Comparison of ENCODE assay signal across 10 cellular contexts in genomic region chr9:35661756-35662350, GRCh38. TPM values are rescaled to one million over a fixed set of nuclear protein-coding genes. Genes with fewer than 3 reads are reported as not detected.
A peak's percentile ranks its signal among the peaks of the same experiment; 100 is the strongest.
DNase-seq lines count a peak whose midpoint lies in the region; ATAC-seq and TF ChIP-seq lines count a peak whose summit lies in the region.
"Had no signal": no experiment of that assay in that cellular context is flagged by ENCODE, and none has a peak within 500 bp of the region (broad histone marks: within the 10 kb centered on the region; RNA-seq: fewer than 3 reads in every experiment).

No MANE protein-coding gene starts in this region.

- peak overlapping the region; percentile 82 for H3K4me3 Mint-ChIP-seq in activated naive CD4-positive, alpha-beta T cell treated with anti-CD3 and anti-CD28 coated beads for 36 hours
- H3K4me3 Mint-ChIP-seq in activated T-helper 17 cell treated with anti-CD3 and anti-CD28 coated beads, Interleukin-2, amount 50 U/mL, for 72 hours: peak overlapping the region; percentile 98

- peaks cover 1% of the 10 kb centered on the region for H3K9me3 Mint-ChIP-seq in activated naive CD4-positive, alpha-beta T cell treated with anti-CD3 and anti-CD28 coated beads for 36 hours
- H3K9me3 Mint-ChIP-seq in activated T-helper 17 cell treated with anti-CD3 and anti-CD28 coated beads, Interleukin-2, amount 50 U/mL, for 72 hours: no peaks in the 10 kb centered on the region

- peaks cover 3% of the 10 kb centered on the region for H3K27me3 Mint-ChIP-seq in activated naive CD4-positive, alpha-beta T cell treated with anti-CD3 and anti-CD28 coated beads for 36 hours (ENCODE audit: low read depth)
- H3K27me3 Mint-ChIP-seq in activated T-helper 17 cell treated with anti-CD3 and anti-CD28 coated beads, Interleukin-2, amount 50 U/mL, for 72 hours: no peaks in the 10 kb centered on the region

- H3K36me3 ChIP-seq in liver (ENCODE audit: control insufficient read depth in 4 of 4, insufficient read depth in 3 of 4, low read depth in 1 of 4, low read length in 3 of 4): no peaks in the 10 kb centered on the region
- H3K36me3 ChIP-seq in tibial artery: peaks cover 15 to 35% (median 21%) of the 10 kb centered on the region in 3 donors
- peaks cover 40% of the 10 kb centered on the region for H3K36me3 ChIP-seq in HAP-1 (replicated peaks)
- H3K36me3 ChIP-seq: neutrophil had no signal

- 64% methylated on average over 3 of the region's 3 CpGs for WGBS in liver

- peaks cover 4 to 33% (median 12%) of the 10 kb centered on the region in 4 donors for H3K4me1 ChIP-seq in liver (ENCODE audit: control insufficient read depth in 4 of 4, insufficient read depth in 4 of 4, low read length in 3 of 4)
- peaks cover 0 to 67% (median 32%) of the 10 kb centered on the region in 4 donors for H3K4me1 ChIP-seq in tibial artery
- H3K4me1 ChIP-seq in HAP-1: peaks cover 24% of the 10 kb centered on the region

- no peak for DNase-seq in activated naive CD4-positive, alpha-beta T cell treated with anti-CD3 and anti-CD28 coated beads for 36 hours
- no peak for DNase-seq in activated naive CD4-positive, alpha-beta T cell treated with anti-CD3 and anti-CD28 coated beads, Interleukin-2, amount 50 U/mL, for 16 hours
- DNase-seq in tibial artery: no peak
- no peak for DNase-seq in HAP-1 (ENCODE audit: low spot score in 2 of 2)
- no peak for DNase-seq in posterior vena cava (ENCODE audit: low spot score)

- TF ChIP-seq CTCF in liver (IDR thresholded peaks at IDR 0.05; ENCODE audit: low read depth, low read length, missing input control) (no peak), tibial artery (IDR thresholded peaks at IDR 0.05) (no peak)

- H3K9ac ChIP-seq in liver (ENCODE audit: low read depth in 1 of 2, low read length in 2 of 2): peak overlapping the region; percentile 1 to 26

- peak overlapping the region; percentile 37 for H3K27ac Mint-ChIP-seq in activated naive CD4-positive, alpha-beta T cell treated with anti-CD3 and anti-CD28 coated beads for 36 hours
- peak overlapping the region; percentile 82 for H3K27ac Mint-ChIP-seq in activated T-helper 17 cell treated with anti-CD3 and anti-CD28 coated beads, Interleukin-2, amount 50 U/mL, for 72 hours

- no peak for TF ChIP-seq RAD21 in liver (IDR thresholded peaks at IDR 0.05)

- intact Hi-C loops in activated naive CD4-positive, alpha-beta T cell treated with anti-CD3 and anti-CD28 coated beads for 36 hours (cut with micrococcal nuclease): no loop called here
- intact Hi-C loops in tibial artery (cut with DNase I; ENCODE audit: low total_unique reads): loop anchor here (5.0 kb wide), 1 partner anchor 35 kb away; no protein-coding TSS in a partner anchor
- intact Hi-C loops in posterior vena cava (cut with DNase I): loop anchor here in 1 of 2 donors (2.0 to 10.0 kb wide), 3 partner anchors 29 to 153 kb away; partner anchors contain the start of genes HINT2 and SPAG8

- in situ Hi-C loops in HAP-1 (cut with MboI; ENCODE audit: low sequenced_read_pairs): no loop called here

- peaks cover 71% of the 10 kb centered on the region for H3K4me1 Mint-ChIP-seq in activated naive CD4-positive, alpha-beta T cell treated with anti-CD3 and anti-CD28 coated beads for 36 hours (ENCODE audit: low read depth)
- peaks cover 64% of the 10 kb centered on the region for H3K4me1 Mint-ChIP-seq in activated T-helper 17 cell treated with anti-CD3 and anti-CD28 coated beads, Interleukin-2, amount 50 U/mL, for 72 hours

- H3K27ac ChIP-seq in liver (ENCODE audit: low read depth in 1 of 2, low read length in 2 of 2): peak overlapping the region; percentile 26 to 44
- peak overlapping the region; percentile 99 to 100 for H3K27ac ChIP-seq in tibial artery
- H3K27ac ChIP-seq: foreskin keratinocyte, neutrophil had no signal

- peaks cover 39% of the 10 kb centered on the region for H3K36me3 Mint-ChIP-seq in activated naive CD4-positive, alpha-beta T cell treated with anti-CD3 and anti-CD28 coated beads for 36 hours (ENCODE audit: low read depth)
- peaks cover 61% of the 10 kb centered on the region for H3K36me3 Mint-ChIP-seq in activated T-helper 17 cell treated with anti-CD3 and anti-CD28 coated beads, Interleukin-2, amount 50 U/mL, for 72 hours (ENCODE audit: low read depth)

- ATAC-seq in activated T-helper 17 cell treated with anti-CD3 and anti-CD28 coated beads, Interleukin-2, amount 50 U/mL, for 72 hours (replicated peaks): no peak
- ATAC-seq in GM18861 (IDR thresholded peaks at IDR 0.05; ENCODE audit: unreplicated experiment): no peak
- ATAC-seq: foreskin keratinocyte had no signal

- H3K27me3 ChIP-seq in liver (ENCODE audit: control insufficient read depth in 4 of 4, insufficient read depth in 4 of 4, low read length in 3 of 4) (no peaks in the 10 kb centered on the region), tibial artery (no peaks in the 10 kb centered on the region), HAP-1 (ENCODE audit: low read depth) (no peaks in the 10 kb centered on the region)
- H3K27me3 ChIP-seq: foreskin keratinocyte, neutrophil had no signal

- CTCF ChIA-PET in activated naive CD4-positive, alpha-beta T cell treated with anti-CD3 and anti-CD28 coated beads for 36 hours (lab: Charles Lee): interaction anchor here (0.9 to 11.0 kb wide), 13 partner anchors 8 to 221 kb away, joined by 3 to 149 read pairs (median 5); partner anchors contain the start of genes CREB3, SIT1 and TLN1

- H3K4me3 ChIP-seq in liver (ENCODE audit: low read depth in 1 of 3, low read length in 3 of 3): no peak overlapping the region
- H3K4me3 ChIP-seq in tibial artery: peak overlapping the region in 1 of 2 donors; percentile 99
- H3K4me3 ChIP-seq in HAP-1: no peak overlapping the region

- H3K9me3 ChIP-seq in liver (ENCODE audit: control insufficient read depth in 4 of 4, low read length in 3 of 4) (no peaks in the 10 kb centered on the region), tibial artery (no peaks in the 10 kb centered on the region), HAP-1 (no peaks in the 10 kb centered on the region)
- H3K9me3 ChIP-seq: neutrophil had no signal

TF ChIP-seq in liver, 16 proteins besides CTCF, POLR2A, EP300 and RAD21:
- TF ChIP-seq HNF4G (IDR thresholded peaks at IDR 0.05) (no peak), GABPA (IDR thresholded peaks at IDR 0.05 in 1 of 2, conservative IDR thresholded peaks at IDR 0.05 in 1 of 2) (no peak), SP1 (IDR thresholded peaks at IDR 0.05) (peak; percentile 22), ZBTB33 (IDR thresholded peaks at IDR 0.05) (no peak), EGR1 (IDR thresholded peaks at IDR 0.05; ENCODE audit: low read depth in 2 of 2) (no peak), HNF4A (conservative IDR thresholded peaks at IDR 0.05) (peak; percentile 27 to 48), RXRA (IDR thresholded peaks at IDR 0.05) (peak in 1 of 2 donors; percentile 17), NR2F2 (IDR thresholded peaks at IDR 0.05) (no peak)

RNA-seq across cellular contexts. Expression of gene ARHGEF39, which starts 3.1 kb away (rescaled TPM):
- total RNA-seq in activated naive CD4-positive, alpha-beta T cell treated with anti-CD3 and anti-CD28 coated beads for 36 hours: 10 to 100 TPM; 28.9 to 30.4 TPM
- 10 to 100 TPM in 1 of 2 donors, 1 to 10 TPM in 1; 9.4 to 16.1 TPM for total RNA-seq in activated T-helper 17 cell treated with anti-CD3 and anti-CD28 coated beads, Interleukin-2, amount 50 U/mL, for 72 hours
- total RNA-seq in liver (1 to 10 TPM in 1 of 2 donors, under 1 TPM in 1; under 0.01 to 7.4 TPM), posterior vena cava (under 1 TPM; 0.29 to 0.46 TPM)
- polyA plus RNA-seq in liver: under 1 TPM; 0.74 TPM

RNA-seq across cellular contexts. Expression of gene CCDC107, which starts 3.8 kb away (rescaled TPM):
- 1 to 10 TPM; 5.6 to 6.4 TPM for total RNA-seq in activated naive CD4-positive, alpha-beta T cell treated with anti-CD3 and anti-CD28 coated beads for 36 hours
- 10 to 100 TPM; 17.5 to 19.8 TPM for total RNA-seq in activated T-helper 17 cell treated with anti-CD3 and anti-CD28 coated beads, Interleukin-2, amount 50 U/mL, for 72 hours
- 1 to 10 TPM; 5.4 to 6.7 TPM for total RNA-seq in liver
- polyA plus RNA-seq in liver: 10 to 100 TPM; 14.2 to 20.2 TPM
- 10 to 100 TPM; 54.6 to 60.3 TPM for total RNA-seq in posterior vena cava

RNA-seq across cellular contexts. Expression of gene RMRP, which starts 4.0 kb away (rescaled TPM):
- total RNA-seq in activated naive CD4-positive, alpha-beta T cell treated with anti-CD3 and anti-CD28 coated beads for 36 hours: over 10,000 TPM in 1 of 2 experiments, 1,000 to 10,000 TPM in 1; 7,381 to 12,571 TPM
- total RNA-seq in activated T-helper 17 cell treated with anti-CD3 and anti-CD28 coated beads, Interleukin-2, amount 50 U/mL, for 72 hours: over 10,000 TPM in 1 of 2 donors, 1,000 to 10,000 TPM in 1; 5,785 to 10,768 TPM
- over 10,000 TPM in 1 of 2 donors, 1,000 to 10,000 TPM in 1; 5,304 to 67,037 TPM for total RNA-seq in liver
- 10 to 100 TPM in 1 of 2 donors, 1 to 10 TPM in 1; 5.3 to 50.9 TPM for polyA plus RNA-seq in liver
- total RNA-seq in posterior vena cava: over 10,000 TPM; 18,238 to 21,166 TPM

RNA-seq across cellular contexts. Expression of gene SIT1, which starts 11.1 kb away (rescaled TPM):
- 10 to 100 TPM; 44.0 to 45.4 TPM for total RNA-seq in activated naive CD4-positive, alpha-beta T cell treated with anti-CD3 and anti-CD28 coated beads for 36 hours
- total RNA-seq in activated T-helper 17 cell treated with anti-CD3 and anti-CD28 coated beads, Interleukin-2, amount 50 U/mL, for 72 hours: 100 to 1,000 TPM in 1 of 2 donors, 10 to 100 TPM in 1; 97.0 to 135 TPM
- total RNA-seq in liver (1 to 10 TPM in 1 of 2 donors, under 1 TPM in 1; 0.25 to 1.1 TPM), posterior vena cava (under 1 TPM; 0.24 to 0.56 TPM)
- under 1 TPM; 0.17 to 0.44 TPM for polyA plus RNA-seq in liver
- total RNA-seq: foreskin keratinocyte had no signal
- polyA plus RNA-seq: foreskin keratinocyte had no signal

RNA-seq across cellular contexts. Expression of gene CA9, which starts 11.9 kb away (rescaled TPM):
- under 1 TPM; 0.38 to 0.52 TPM for total RNA-seq in activated naive CD4-positive, alpha-beta T cell treated with anti-CD3 and anti-CD28 coated beads for 36 hours
- 10 to 100 TPM in 1 of 2 donors, under 1 TPM in 1; 0.89 to 31.7 TPM for total RNA-seq in activated T-helper 17 cell treated with anti-CD3 and anti-CD28 coated beads, Interleukin-2, amount 50 U/mL, for 72 hours
- total RNA-seq in liver: under 1 TPM; 0.47 to 0.67 TPM
- polyA plus RNA-seq in liver: 1 to 10 TPM in 1 of 2 donors, under 1 TPM in 1; 0.93 to 2.2 TPM
- 1 to 10 TPM in 1 of 2 donors, not detected in 1; 1.2 TPM for total RNA-seq in posterior vena cava
